In genomic region chr1:109806733-109807397, GRCh38 we compare ENCODE assay signal across 16 cellular contexts. TPM values are rescaled to one million over a fixed set of nuclear protein-coding genes. Genes with fewer than 3 reads are reported as not detected.
DNase-seq lines count a peak whose midpoint lies in the region; ATAC-seq and TF ChIP-seq lines count a peak whose summit lies in the region.
"Had no signal": no experiment of that assay in that cellular context is flagged by ENCODE, and none has a peak within 500 bp of the region (broad histone marks: within the 10 kb centered on the region; RNA-seq: fewer than 3 reads in every experiment).

No MANE protein-coding gene starts in this region.

- H3K4me3 ChIP-seq in fibroblast of mammary gland (ENCODE audit: control insufficient read depth, low read depth, low read length) (no peak overlapping the region), gastrocnemius medialis (no peak overlapping the region)
- H3K4me3 ChIP-seq: dorsolateral prefrontal cortex, GM12878, HAP-1, vagina had no signal

- H3K9me3 Mint-ChIP-seq in activated CD8-positive, alpha-beta T cell treated with anti-CD3 and anti-CD28 coated beads, Interleukin-2, amount 10 ng/mL, durations not matched to agents 7 days and 5 days (ENCODE audit: insufficient read depth): no peaks in the 10 kb centered on the region
- H3K9me3 Mint-ChIP-seq in activated CD8-positive, alpha-beta T cell treated with anti-CD3 and anti-CD28 coated beads for 36 hours: no peaks in the 10 kb centered on the region

- DNase-seq in activated CD8-positive, alpha-beta T cell treated with anti-CD3 and anti-CD28 coated beads, Interleukin-2, amount 10 ng/mL, durations not matched to agents 7 days and 5 days: no peak
- DNase-seq in activated CD8-positive, alpha-beta T cell treated with anti-CD3 and anti-CD28 coated beads for 36 hours: no peak
- peak; percentile 66 for DNase-seq in MV-4-11 (lab: John Stamatoyannopoulos, UW)
- DNase-seq in fibroblast of mammary gland (ENCODE audit: low read depth): peak; percentile 68
- DNase-seq in gastrocnemius medialis: no peak
- no peak for DNase-seq in epidermal melanocyte (ENCODE audit: insufficient read length, low spot score)
- DNase-seq in left lobe of liver (ENCODE audit: low spot score): no peak
- DNase-seq: foreskin melanocyte, NCI-H1092, PC-3, T1000 had no signal

- ATAC-seq in activated CD8-positive, alpha-beta T cell treated with anti-CD3 and anti-CD28 coated beads, Interleukin-2, amount 10 ng/mL, durations not matched to agents 7 days and 5 days: no peak
- no peak for ATAC-seq in activated CD8-positive, alpha-beta T cell treated with anti-CD3 and anti-CD28 coated beads for 36 hours
- ATAC-seq in gastrocnemius medialis (no peak), GM18505 (IDR thresholded peaks at IDR 0.05; ENCODE audit: unreplicated experiment) (no peak), left lobe of liver (no peak)
- ATAC-seq: GM12878, PC-3 had no signal

- no peaks in the 10 kb centered on the region for H3K27me3 ChIP-seq in gastrocnemius medialis
- H3K27me3 ChIP-seq: dorsolateral prefrontal cortex, vagina had no signal

- peaks cover 11 to 12% of the 10 kb centered on the region in 2 donors for H3K4me1 ChIP-seq in gastrocnemius medialis
- H3K4me1 ChIP-seq: HAP-1 had no signal

- TF ChIP-seq CTCF in activated CD8-positive, alpha-beta T cell treated with anti-CD3 and anti-CD28 coated beads for 36 hours (IDR thresholded peaks at IDR 0.05): no peak
- TF ChIP-seq CTCF in fibroblast of mammary gland (conservative IDR thresholded peaks at IDR 0.05; ENCODE audit: control insufficient read depth, insufficient read depth, low read depth, low read length) (no peak), gastrocnemius medialis (IDR thresholded peaks at IDR 0.05 in 4 of 5, conservative IDR thresholded peaks at IDR 0.05 in 1 of 5) (no peak)

- no peaks in the 10 kb centered on the region for H3K9me3 ChIP-seq in gastrocnemius medialis
- H3K9me3 ChIP-seq: HAP-1, vagina had no signal

- no peak for TF ChIP-seq POLR2A in gastrocnemius medialis (IDR thresholded peaks at IDR 0.05)
- TF ChIP-seq POLR2A in GM18505 (IDR thresholded peaks at IDR 0.05; ENCODE audit: borderline replicate concordance, extremely low read depth, insufficient read depth, insufficient read length): no peak

- intact Hi-C loops in activated CD8-positive, alpha-beta T cell treated with anti-CD3 and anti-CD28 coated beads for 36 hours (cut with micrococcal nuclease): no loop called here
- intact Hi-C loops in gastrocnemius medialis (cut with DNase I; ENCODE audit: low total_unique reads): no loop called here

- peak overlapping the region; percentile 66 for H3K27ac Mint-ChIP-seq in activated CD8-positive, alpha-beta T cell treated with anti-CD3 and anti-CD28 coated beads, Interleukin-2, amount 10 ng/mL, durations not matched to agents 7 days and 5 days
- no peak overlapping the region for H3K27ac Mint-ChIP-seq in activated CD8-positive, alpha-beta T cell treated with anti-CD3 and anti-CD28 coated beads for 36 hours

- H3K36me3 Mint-ChIP-seq in activated CD8-positive, alpha-beta T cell treated with anti-CD3 and anti-CD28 coated beads, Interleukin-2, amount 10 ng/mL, durations not matched to agents 7 days and 5 days (ENCODE audit: low read depth): no peaks in the 10 kb centered on the region
- H3K36me3 Mint-ChIP-seq in activated CD8-positive, alpha-beta T cell treated with anti-CD3 and anti-CD28 coated beads for 36 hours (ENCODE audit: low read depth): no peaks in the 10 kb centered on the region

- H3K4me3 Mint-ChIP-seq in activated CD8-positive, alpha-beta T cell treated with anti-CD3 and anti-CD28 coated beads, Interleukin-2, amount 10 ng/mL, durations not matched to agents 7 days and 5 days: no peak overlapping the region
- H3K4me3 Mint-ChIP-seq in activated CD8-positive, alpha-beta T cell treated with anti-CD3 and anti-CD28 coated beads for 36 hours: no peak overlapping the region

- no peaks in the 10 kb centered on the region for H3K27me3 Mint-ChIP-seq in activated CD8-positive, alpha-beta T cell treated with anti-CD3 and anti-CD28 coated beads, Interleukin-2, amount 10 ng/mL, durations not matched to agents 7 days and 5 days (ENCODE audit: low read depth)
- H3K27me3 Mint-ChIP-seq in activated CD8-positive, alpha-beta T cell treated with anti-CD3 and anti-CD28 coated beads for 36 hours: no peaks in the 10 kb centered on the region

- in situ Hi-C loops in gastrocnemius medialis (cut with MboI; ENCODE audit: low sequenced_read_pairs in 4 of 4): no loop called here

- POLR2A ChIA-PET in activated CD8-positive, alpha-beta T cell treated with anti-CD3 and anti-CD28 coated beads, Interleukin-2, amount 10 ng/mL, durations not matched to agents 7 days and 5 days (lab: Charles Lee): interaction anchor here (0.7 to 1.7 kb wide), 3 partner anchors 10 to 258 kb away, joined by 3 to 5 read pairs (median 4); partner anchors contain the start of genes AHCYL1 and GNAI3
- POLR2A ChIA-PET in activated CD8-positive, alpha-beta T cell treated with anti-CD3 and anti-CD28 coated beads for 36 hours (lab: Charles Lee): interaction anchor here (1.3 to 1.8 kb wide), 2 partner anchors 10 to 16 kb away, joined by 5 to 9 read pairs; no protein-coding TSS in a partner anchor

- CTCF ChIA-PET in activated CD8-positive, alpha-beta T cell treated with anti-CD3 and anti-CD28 coated beads, Interleukin-2, amount 10 ng/mL, durations not matched to agents 7 days and 5 days (lab: Charles Lee): interaction anchor here (0.8 to 7.2 kb wide), 6 partner anchors 11 to 179 kb away, joined by 3 to 69 read pairs (median 6); partner anchors contain the start of gene AHCYL1
- CTCF ChIA-PET in activated CD8-positive, alpha-beta T cell treated with anti-CD3 and anti-CD28 coated beads for 36 hours (lab: Charles Lee): interaction anchor here (2.0 kb wide), 1 partner anchor 177 kb away, joined by 10 read pairs; the partner anchor contains the start of gene AHCYL1

- H3K4me1 Mint-ChIP-seq in activated CD8-positive, alpha-beta T cell treated with anti-CD3 and anti-CD28 coated beads, Interleukin-2, amount 10 ng/mL, durations not matched to agents 7 days and 5 days (ENCODE audit: low read depth): peaks cover 63% of the 10 kb centered on the region
- peaks cover 34% of the 10 kb centered on the region for H3K4me1 Mint-ChIP-seq in activated CD8-positive, alpha-beta T cell treated with anti-CD3 and anti-CD28 coated beads for 36 hours (ENCODE audit: low read depth)

- H3K36me3 ChIP-seq in gastrocnemius medialis: no peaks in the 10 kb centered on the region
- H3K36me3 ChIP-seq: HAP-1, vagina had no signal

- peak overlapping the region in 3 of 4 donors; percentile 4 to 26 (median 10) for H3K27ac ChIP-seq in gastrocnemius medialis
- H3K27ac ChIP-seq: vagina had no signal

RNA-seq across cellular contexts. Expression of gene EPS8L3, which starts 43.1 kb away (rescaled TPM):
- not detected for total RNA-seq in activated CD8-positive, alpha-beta T cell treated with anti-CD3 and anti-CD28 coated beads, Interleukin-2, amount 10 ng/mL, durations not matched to agents 7 days and 5 days
- total RNA-seq in activated CD8-positive, alpha-beta T cell treated with anti-CD3 and anti-CD28 coated beads for 36 hours: not detected
- 1 to 10 TPM in 1 of 4 donors, not detected in 3; 1.4 TPM for total RNA-seq in gastrocnemius medialis
- total RNA-seq in left lobe of liver: 0.15 TPM
- total RNA-seq: GM12878, PC-3, vagina had no signal

Comparison
In these comparisons a context has a peak if more than half of its experiments do, and no peak if none do; other contexts are left out.
1. DNase-seq: peak in MV-4-11 (single experiment) and fibroblast of mammary gland (single experiment); none in activated CD8-positive, alpha-beta T cell treated with anti-CD3 and anti-CD28 coated beads, Interleukin-2, amount 10 ng/mL, durations not matched to agents 7 days and 5 days (single experiment), activated CD8-positive, alpha-beta T cell treated with anti-CD3 and anti-CD28 coated beads for 36 hours (single experiment), gastrocnemius medialis (0 of 2), epidermal melanocyte (single experiment) and left lobe of liver (single experiment).